ENCODE assay signal across 8 cellular contexts in genomic region chr7:2018786-2019692, GRCh38.
DNase-seq lines count a peak whose midpoint lies in the region; ATAC-seq and TF ChIP-seq lines count a peak whose summit lies in the region.

No MANE protein-coding gene starts in this region.

- peaks cover 30 to 45% of the 10 kb centered on the region in 2 donors for H3K4me1 Mint-ChIP-seq in natural killer cell

- H3K27ac ChIP-seq in DOHH2 (ENCODE audit: low read depth, low read length) = 0 out of 2 replicates have a peak overlapping the region, but pooled peaks have one; percentile 3

- H3F3A ChIP-seq in DOHH2 (ENCODE audit: control insufficient read depth, insufficient read depth) = no peaks in the 10 kb centered on the region

- no peaks in the 10 kb centered on the region for H3K27me3 ChIP-seq in DOHH2 (ENCODE audit: control insufficient read depth, low read length)

- H3K27me3 Mint-ChIP-seq in natural killer cell (ENCODE audit: low read depth in 2 of 2) = peaks cover 0 to 2% of the 10 kb centered on the region in 2 donors

- H3K27ac Mint-ChIP-seq in natural killer cell = peak overlapping the region; percentile 82 to 92

- ATAC-seq in natural killer cell (no peak), GM21515 (IDR thresholded peaks at IDR 0.05; ENCODE audit: unreplicated experiment) (no peak), HG03108 (IDR thresholded peaks at IDR 0.05; ENCODE audit: unreplicated experiment) (no peak)
- ATAC-seq in activated CD4-positive, CD25-positive, alpha-beta regulatory T cell treated with anti-CD3 and anti-CD28 coated beads, Interleukin-2, amount 50 U/mL, for 24 hours = no peak

- no peaks in the 10 kb centered on the region for H3K9me2 ChIP-seq in DOHH2 (replicated peaks; ENCODE audit: control insufficient read depth, low read length)

- peaks cover 9% of the 10 kb centered on the region for H3K79me2 ChIP-seq in DOHH2 (ENCODE audit: control insufficient read depth, low read length)

- 0 out of 2 replicates have a peak, but pooled peaks cover 5% of the 10 kb centered on the region for H4K20me1 ChIP-seq in DOHH2 (ENCODE audit: control insufficient read depth, insufficient read depth, low read depth, low read length)

- intact Hi-C loops in natural killer cell (cut with micrococcal nuclease) = loop anchor here (1.0 kb wide), 1 partner anchor 12 kb away; no protein-coding TSS in a partner anchor

- H3K4me3 Mint-ChIP-seq in natural killer cell = peak overlapping the region; percentile 55

- no peak for TF ChIP-seq CTCF in DOHH2 (IDR thresholded peaks at IDR 0.05; ENCODE audit: low read depth, low read length, poor library complexity, severe bottlenecking)
- TF ChIP-seq CTCF in natural killer cell (IDR thresholded peaks at IDR 0.05) = no peak

- H3K4me1 ChIP-seq in DOHH2 (ENCODE audit: control insufficient read depth, low read length) = peaks cover 29% of the 10 kb centered on the region

- peaks cover 5% of the 10 kb centered on the region; the same call in 1 of the 2 replicates for H3K36me3 ChIP-seq in DOHH2 (ENCODE audit: control insufficient read depth, low read length)

- no peaks in the 10 kb centered on the region for H3K9me3 Mint-ChIP-seq in natural killer cell

- H3K36me3 Mint-ChIP-seq in natural killer cell = peaks cover under 1% of the 10 kb centered on the region

- DNase-seq in NOMO-1 (lab: John Stamatoyannopoulos, UW; ENCODE audit: unreplicated experiment in 2 of 2) = peak; percentile 98 to 100
- peak; percentile 70 for DNase-seq in epidermal melanocyte (ENCODE audit: insufficient read length, low spot score)
- DNase-seq in natural killer cell = no peak
- DNase-seq in stimulated activated CD8-positive, alpha-beta memory T cell treated with anti-CD3 and anti-CD28 coated beads, Interleukin-4, amount 100 ng/mL, for 48 hours = no peak

- peak overlapping the region; percentile 64 for H3K4me2 ChIP-seq in DOHH2 (ENCODE audit: low read length)

- peak overlapping the region; percentile 36 for H3K4me3 ChIP-seq in DOHH2 (ENCODE audit: low read length)

- no peaks in the 10 kb centered on the region for H3K9me3 ChIP-seq in DOHH2 (ENCODE audit: control insufficient read depth, insufficient read depth, low read length)

Comparison
In these comparisons a context has a peak if more than half of its experiments do, and no peak if none do; other contexts are left out.
1. DNase-seq: peak in NOMO-1 (2 of 2) and epidermal melanocyte (single experiment); none in natural killer cell (single experiment) and stimulated activated CD8-positive, alpha-beta memory T cell treated with anti-CD3 and anti-CD28 coated beads, Interleukin-4, amount 100 ng/mL, for 48 hours (single experiment).